In genomic region chr5:73382412-73382795, GRCh38 we compare ENCODE assay signal across 2 cellular contexts.
TF ChIP-seq lines count a peak whose summit lies in the region.

No MANE protein-coding gene starts in this region.

TF ChIP-seq in SK-N-SH, 30 proteins besides CTCF, POLR2A, EP300 and RAD21 (continued from another document):
- no peak for TF ChIP-seq MEF2A (IDR thresholded peaks at IDR 0.05; ENCODE audit: borderline replicate concordance, low read depth)
- no peak for TF ChIP-seq GABPA (IDR thresholded peaks at IDR 0.05; ENCODE audit: low read depth)
- TF ChIP-seq YY1 (IDR thresholded peaks at IDR 0.05; ENCODE audit: low read depth): no peak
- TF ChIP-seq, protein P1, sequence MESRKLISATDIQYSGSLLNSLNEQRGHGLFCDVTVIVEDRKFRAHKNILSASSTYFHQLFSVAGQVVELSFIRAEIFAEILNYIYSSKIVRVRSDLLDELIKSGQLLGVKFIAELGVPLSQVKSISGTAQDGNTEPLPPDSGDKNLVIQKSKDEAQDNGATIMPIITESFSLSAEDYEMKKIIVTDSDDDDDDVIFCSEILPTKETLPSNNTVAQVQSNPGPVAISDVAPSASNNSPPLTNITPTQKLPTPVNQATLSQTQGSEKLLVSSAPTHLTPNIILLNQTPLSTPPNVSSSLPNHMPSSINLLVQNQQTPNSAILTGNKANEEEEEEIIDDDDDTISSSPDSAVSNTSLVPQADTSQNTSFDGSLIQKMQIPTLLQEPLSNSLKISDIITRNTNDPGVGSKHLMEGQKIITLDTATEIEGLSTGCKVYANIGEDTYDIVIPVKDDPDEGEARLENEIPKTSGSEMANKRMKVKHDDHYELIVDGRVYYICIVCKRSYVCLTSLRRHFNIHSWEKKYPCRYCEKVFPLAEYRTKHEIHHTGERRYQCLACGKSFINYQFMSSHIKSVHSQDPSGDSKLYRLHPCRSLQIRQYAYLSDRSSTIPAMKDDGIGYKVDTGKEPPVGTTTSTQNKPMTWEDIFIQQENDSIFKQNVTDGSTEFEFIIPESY (IDR thresholded peaks at IDR 0.05; ENCODE audit: borderline replicate concordance, low read depth): no peak
- no peak for TF ChIP-seq EZH2phosphoT487 (IDR thresholded peaks at IDR 0.05; ENCODE audit: borderline replicate concordance, low read depth)
- TF ChIP-seq, protein P2, sequence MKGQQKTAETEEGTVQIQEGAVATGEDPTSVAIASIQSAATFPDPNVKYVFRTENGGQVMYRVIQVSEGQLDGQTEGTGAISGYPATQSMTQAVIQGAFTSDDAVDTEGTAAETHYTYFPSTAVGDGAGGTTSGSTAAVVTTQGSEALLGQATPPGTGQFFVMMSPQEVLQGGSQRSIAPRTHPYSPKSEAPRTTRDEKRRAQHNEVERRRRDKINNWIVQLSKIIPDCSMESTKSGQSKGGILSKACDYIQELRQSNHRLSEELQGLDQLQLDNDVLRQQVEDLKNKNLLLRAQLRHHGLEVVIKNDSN (IDR thresholded peaks at IDR 0.05; ENCODE audit: borderline replicate concordance, low read depth): no peak

TF ChIP-seq in SK-N-SH treated with all-trans-retinoic acid at 6 μM for 48 hours, 23 proteins besides CTCF, POLR2A, EP300 and RAD21 (continued from another document):
- TF ChIP-seq, protein P3, sequence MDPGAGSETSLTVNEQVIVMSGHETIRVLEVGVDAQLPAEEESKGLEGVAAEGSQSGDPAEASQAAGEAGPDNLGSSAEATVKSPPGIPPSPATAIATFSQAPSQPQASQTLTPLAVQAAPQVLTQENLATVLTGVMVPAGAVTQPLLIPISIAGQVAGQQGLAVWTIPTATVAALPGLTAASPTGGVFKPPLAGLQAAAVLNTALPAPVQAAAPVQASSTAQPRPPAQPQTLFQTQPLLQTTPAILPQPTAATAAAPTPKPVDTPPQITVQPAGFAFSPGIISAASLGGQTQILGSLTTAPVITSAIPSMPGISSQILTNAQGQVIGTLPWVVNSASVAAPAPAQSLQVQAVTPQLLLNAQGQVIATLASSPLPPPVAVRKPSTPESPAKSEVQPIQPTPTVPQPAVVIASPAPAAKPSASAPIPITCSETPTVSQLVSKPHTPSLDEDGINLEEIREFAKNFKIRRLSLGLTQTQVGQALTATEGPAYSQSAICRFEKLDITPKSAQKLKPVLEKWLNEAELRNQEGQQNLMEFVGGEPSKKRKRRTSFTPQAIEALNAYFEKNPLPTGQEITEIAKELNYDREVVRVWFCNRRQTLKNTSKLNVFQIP (CRISPR knock-in tag; IDR thresholded peaks at IDR 0.05; ENCODE audit: borderline replicate concordance, low read depth): no peak
- TF ChIP-seq ESRRG (CRISPR knock-in tag; IDR thresholded peaks at IDR 0.05): no peak
- TF ChIP-seq PPARA (CRISPR knock-in tag; IDR thresholded peaks at IDR 0.05; ENCODE audit: borderline replicate concordance): no peak
- TF ChIP-seq ISL1 (CRISPR knock-in tag; IDR thresholded peaks at IDR 0.05): no peak
- TF ChIP-seq, protein P4, sequence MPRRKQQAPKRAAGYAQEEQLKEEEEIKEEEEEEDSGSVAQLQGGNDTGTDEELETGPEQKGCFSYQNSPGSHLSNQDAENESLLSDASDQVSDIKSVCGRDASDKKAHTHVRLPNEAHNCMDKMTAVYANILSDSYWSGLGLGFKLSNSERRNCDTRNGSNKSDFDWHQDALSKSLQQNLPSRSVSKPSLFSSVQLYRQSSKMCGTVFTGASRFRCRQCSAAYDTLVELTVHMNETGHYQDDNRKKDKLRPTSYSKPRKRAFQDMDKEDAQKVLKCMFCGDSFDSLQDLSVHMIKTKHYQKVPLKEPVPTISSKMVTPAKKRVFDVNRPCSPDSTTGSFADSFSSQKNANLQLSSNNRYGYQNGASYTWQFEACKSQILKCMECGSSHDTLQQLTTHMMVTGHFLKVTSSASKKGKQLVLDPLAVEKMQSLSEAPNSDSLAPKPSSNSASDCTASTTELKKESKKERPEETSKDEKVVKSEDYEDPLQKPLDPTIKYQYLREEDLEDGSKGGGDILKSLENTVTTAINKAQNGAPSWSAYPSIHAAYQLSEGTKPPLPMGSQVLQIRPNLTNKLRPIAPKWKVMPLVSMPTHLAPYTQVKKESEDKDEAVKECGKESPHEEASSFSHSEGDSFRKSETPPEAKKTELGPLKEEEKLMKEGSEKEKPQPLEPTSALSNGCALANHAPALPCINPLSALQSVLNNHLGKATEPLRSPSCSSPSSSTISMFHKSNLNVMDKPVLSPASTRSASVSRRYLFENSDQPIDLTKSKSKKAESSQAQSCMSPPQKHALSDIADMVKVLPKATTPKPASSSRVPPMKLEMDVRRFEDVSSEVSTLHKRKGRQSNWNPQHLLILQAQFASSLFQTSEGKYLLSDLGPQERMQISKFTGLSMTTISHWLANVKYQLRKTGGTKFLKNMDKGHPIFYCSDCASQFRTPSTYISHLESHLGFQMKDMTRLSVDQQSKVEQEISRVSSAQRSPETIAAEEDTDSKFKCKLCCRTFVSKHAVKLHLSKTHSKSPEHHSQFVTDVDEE (CRISPR knock-in tag; IDR thresholded peaks at IDR 0.05): no peak
- no peak for TF ChIP-seq BACH2 (CRISPR knock-in tag; IDR thresholded peaks at IDR 0.05; ENCODE audit: borderline replicate concordance)
TF ChIP-seq in SK-N-SH treated with all-trans-retinoic acid at 6 μM for 48 hours: peak in this region for 0.
